ENCODE assay signal across 9 cellular contexts in genomic region chr14:104973215-104974145, GRCh38. TPM values are rescaled to one million over a fixed set of nuclear protein-coding genes. Genes with fewer than 3 reads are reported as not detected.
DNase-seq lines count a peak whose midpoint lies in the region; ATAC-seq lines count a peak whose summit lies in the region.
"Had no signal": no experiment of that assay in that cellular context is flagged by ENCODE, and none has a peak within 500 bp of the region (broad histone marks: within the 10 kb centered on the region; RNA-seq: fewer than 3 reads in every experiment).

No MANE protein-coding gene starts in this region.

- H3K27ac ChIP-seq in ACC112 (ENCODE audit: low read depth, low read length) (peak overlapping the region; percentile 82), duodenal mucosa (ENCODE audit: low read depth, low read length) (peak overlapping the region; percentile 39), Karpas-422 (ENCODE audit: low read length) (no peak overlapping the region)

- H3K9me3 ChIP-seq in duodenal mucosa (ENCODE audit: control insufficient read depth in 1 of 2, low read length in 2 of 2) = no peaks in the 10 kb centered on the region
- H3K9me3 ChIP-seq in Karpas-422 (ENCODE audit: low read length) = no peaks in the 10 kb centered on the region

- H3K27me3 ChIP-seq in ACC112 (ENCODE audit: insufficient read depth, low read length) = no peaks in the 10 kb centered on the region
- H3K27me3 ChIP-seq in duodenal mucosa (ENCODE audit: control insufficient read depth in 1 of 2, insufficient read depth in 2 of 2, low read length in 2 of 2) = peaks cover 31 to 36% of the 10 kb centered on the region in 2 donors
- no peaks in the 10 kb centered on the region for H3K27me3 ChIP-seq in Karpas-422 (ENCODE audit: low read length)

- peak overlapping the region; percentile 38; the same call in 1 of the 2 replicates for H3K4me3 ChIP-seq in ACC112 (ENCODE audit: low read depth, low read length)
- H3K4me3 ChIP-seq in duodenal mucosa (ENCODE audit: low read depth in 1 of 2, low read length in 2 of 2) = no peak overlapping the region
- no peak overlapping the region for H3K4me3 ChIP-seq in Karpas-422 (ENCODE audit: low read length)

- H3K9me2 ChIP-seq in Karpas-422 (replicated peaks; ENCODE audit: insufficient read depth, low read length) = no peaks in the 10 kb centered on the region

- peak overlapping the region; percentile 27 for H2AFZ ChIP-seq in ACC112 (ENCODE audit: low read length, unreplicated experiment)
- H2AFZ ChIP-seq in Karpas-422 (ENCODE audit: low read length) = no peak overlapping the region

- H3K4me1 ChIP-seq in ACC112 (ENCODE audit: control insufficient read depth, insufficient read depth, low read length, unreplicated experiment) = peaks cover 77% of the 10 kb centered on the region
- peaks cover 42 to 57% of the 10 kb centered on the region in 2 donors for H3K4me1 ChIP-seq in duodenal mucosa (ENCODE audit: control insufficient read depth in 1 of 2, insufficient read depth in 2 of 2, low read length in 2 of 2)
- peaks cover 7% of the 10 kb centered on the region for H3K4me1 ChIP-seq in Karpas-422 (ENCODE audit: low read length)

- H3K79me2 ChIP-seq in ACC112 (ENCODE audit: control insufficient read depth, insufficient read depth, low read length, unreplicated experiment) (peaks cover 11% of the 10 kb centered on the region), Karpas-422 (ENCODE audit: low read length) (no peaks in the 10 kb centered on the region)

- H3K4me2 ChIP-seq in Karpas-422 (ENCODE audit: low read depth, low read length, poor library complexity, severe bottlenecking) = no peak overlapping the region

- peaks cover 7% of the 10 kb centered on the region; the same call in 1 of the 2 replicates for H4K20me1 ChIP-seq in Karpas-422 (ENCODE audit: insufficient read depth, low read depth, low read length)

- ATAC-seq in GM19452 (IDR thresholded peaks at IDR 0.05; ENCODE audit: unreplicated experiment) = no peak
- ATAC-seq: naive thymus-derived CD4-positive, alpha-beta T cell had no signal

- no peak overlapping the region for H3K9ac ChIP-seq in duodenal mucosa (ENCODE audit: low read depth in 1 of 2, low read length in 2 of 2)
- no peak overlapping the region for H3K9ac ChIP-seq in Karpas-422 (ENCODE audit: low read length)

- no peaks in the 10 kb centered on the region for H3K36me3 ChIP-seq in ACC112 (ENCODE audit: insufficient read depth, low read length)
- no peaks in the 10 kb centered on the region for H3K36me3 ChIP-seq in duodenal mucosa (ENCODE audit: control insufficient read depth in 1 of 2, insufficient read depth in 2 of 2, low read length in 2 of 2)
- no peaks in the 10 kb centered on the region for H3K36me3 ChIP-seq in Karpas-422 (ENCODE audit: insufficient read depth, low read length)

- DNase-seq in LHCN-M2 (ENCODE audit: low read depth) = peak; percentile 97
- peak; percentile 33 for DNase-seq in midbrain (lab: John Stamatoyannopoulos, UW)
- no peak for DNase-seq in Karpas-422
- no peak for DNase-seq in cerebellar nuclear complex (lab: John Stamatoyannopoulos, UW)
- no peak for DNase-seq in effector CD8-positive, alpha-beta T cell (lab: John Stamatoyannopoulos, UW)

RNA-seq across cellular contexts. Expression of gene AHNAK2, which starts 4.7 kb away (rescaled TPM):
- 65.9 and 88.2 TPM in 2 replicates for total RNA-seq in LHCN-M2 (2014; rRNA removed)
- 81.2 TPM for polyA plus RNA-seq in LHCN-M2 (2012)
- total RNA-seq in Karpas-422 (2014; rRNA removed; shearing (Covaris generic); ENCODE audit: low replicate concordance) = under 0.01 TPM in 1 of 2 replicates, not detected in the other
- polyA plus RNA-seq: naive thymus-derived CD4-positive, alpha-beta T cell had no signal

RNA-seq across cellular contexts. Expression of gene CLBA1, which starts 12.1 kb away (rescaled TPM):
- 9.4 and 10.8 TPM in 2 replicates for total RNA-seq in LHCN-M2 (2014; rRNA removed)
- 5.2 TPM for polyA plus RNA-seq in LHCN-M2 (2012)
- 9.4 and 14.5 TPM in 2 replicates for total RNA-seq in Karpas-422 (2014; rRNA removed; shearing (Covaris generic); ENCODE audit: low replicate concordance)

RNA-seq across cellular contexts. Expression of gene CDCA4, which starts 47.4 kb away (rescaled TPM):
- 63.1 and 63.6 TPM in 2 replicates for total RNA-seq in LHCN-M2 (2014; rRNA removed)
- 21.3 TPM for polyA plus RNA-seq in LHCN-M2 (2012)
- 25.2 and 33.5 TPM in 2 replicates for total RNA-seq in Karpas-422 (2014; rRNA removed; shearing (Covaris generic); ENCODE audit: low replicate concordance)

RNA-seq across cellular contexts. Expression of gene PLD4, which starts 48.8 kb away (rescaled TPM):
- not detected in 2 replicates for total RNA-seq in LHCN-M2 (2014; rRNA removed)
- polyA plus RNA-seq in LHCN-M2 (2012) = 0.19 TPM
- 146 and 265 TPM in 2 replicates for total RNA-seq in Karpas-422 (2014; rRNA removed; shearing (Covaris generic); ENCODE audit: low replicate concordance)

Comparison
In these comparisons a context has a peak if more than half of its experiments do, and no peak if none do; other contexts are left out.
1. DNase-seq: peak in LHCN-M2 (single experiment) and midbrain (single experiment); none in Karpas-422 (single experiment), cerebellar nuclear complex (0 of 2) and effector CD8-positive, alpha-beta T cell (single experiment).
2. RNA of gene AHNAK2, which starts 4.7 kb away (total RNA-seq): 65.9 to 88.2 TPM in LHCN-M2; under 0.01 TPM in Karpas-422; every median in the first group is over 10 times any median in the second.